Comparison of ENCODE assay signal across 8 cellular contexts in the genomic region with DNA sequence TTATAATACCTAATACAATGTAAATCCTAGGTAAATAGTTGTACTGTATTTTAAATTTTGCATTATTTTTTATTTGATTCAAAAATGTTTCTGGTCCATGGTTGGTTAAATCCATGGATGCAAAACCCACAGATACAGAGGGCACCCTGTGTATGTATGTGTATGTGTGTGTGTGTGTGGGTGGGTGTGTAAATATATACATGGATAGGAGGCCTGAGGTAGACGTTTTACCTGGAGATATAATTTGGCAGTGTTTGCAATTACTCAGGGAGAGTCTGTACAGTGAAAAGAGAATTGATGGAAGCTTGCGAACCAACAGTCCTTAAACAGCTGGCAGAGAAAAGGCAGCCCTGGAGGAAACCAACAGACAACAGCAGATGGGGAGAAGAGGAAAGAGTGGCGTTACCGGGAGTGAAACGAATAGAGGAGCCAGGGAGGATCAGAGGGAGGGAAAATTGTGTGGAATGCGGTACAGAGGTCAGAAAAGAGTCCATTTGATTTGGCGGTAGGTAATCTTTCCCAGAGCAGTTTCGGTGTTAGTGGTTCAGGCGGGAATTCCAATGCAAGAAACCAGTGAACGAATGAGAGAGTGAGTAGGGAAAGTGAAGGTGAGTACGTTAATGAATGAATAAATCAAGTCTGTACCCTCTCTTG. TPM values are rescaled to one million over a fixed set of nuclear protein-coding genes. Genes with fewer than 3 reads are reported as not detected.
DNase-seq lines count a peak whose midpoint lies in the region; ATAC-seq and TF ChIP-seq lines count a peak whose summit lies in the region.

No MANE protein-coding gene starts in this region.

- H3K79me2 ChIP-seq in OCI-LY7 (ENCODE audit: insufficient read depth, low read depth, low read length): peaks cover 42% of the 10 kb centered on the region

- TF ChIP-seq CTCF in OCI-LY7 (conservative IDR thresholded peaks at IDR 0.05; ENCODE audit: low read length) (no peak), vagina (IDR thresholded peaks at IDR 0.05) (no peak)

- no peak for ATAC-seq in GM21619 (IDR thresholded peaks at IDR 0.05; ENCODE audit: unreplicated experiment)

- peaks cover 28% of the 10 kb centered on the region for H3K36me3 ChIP-seq in OCI-LY7 (ENCODE audit: insufficient read depth, low read length)
- H3K36me3 ChIP-seq in ectodermal cell (ENCODE audit: control insufficient read depth, insufficient read depth, low read length): no peaks in the 10 kb centered on the region
- no peaks in the 10 kb centered on the region for H3K36me3 ChIP-seq in vagina

- WGBS in ectodermal cell, 2 experiments: 14 to 16% methylated on average over 11 of the region's 11 CpGs

- peak overlapping the region; percentile 65; the same call in 1 of the 2 replicates for H2AFZ ChIP-seq in OCI-LY7 (ENCODE audit: low read length)

- TSS peak; percentile 96 for BruUV-seq in OCI-LY7 (replicated peaks; lab: Mats Ljungman, UMichigan)

- CTCF ChIA-PET in OCI-LY7 (lab: Charles Lee; ENCODE audit: unreplicated experiment): no interaction called here

- intact Hi-C loops in OCI-LY7 (cut with micrococcal nuclease; ENCODE audit: unreplicated experiment) (no loop called here), vagina (cut with DNase I) (loop anchor here (5.0 kb wide), 2 partner anchors 34 to 46 kb away; a partner anchor contains a TSS)

- POLR2A ChIA-PET in OCI-LY7 (lab: Charles Lee): interaction anchor here (0.5 to 1.2 kb wide), 4 partner anchors 13 to 1190 kb away, joined by 3 read pairs; no protein-coding TSS in a partner anchor

- H3K36me3 Mint-ChIP-seq in activated naive CD4-positive, alpha-beta T cell treated with anti-CD3 and anti-CD28 coated beads, Interleukin-2, amount 50 U/mL, for 24 hours: peaks cover 22% of the 10 kb centered on the region

- H3K4me3 Mint-ChIP-seq in activated naive CD4-positive, alpha-beta T cell treated with anti-CD3 and anti-CD28 coated beads, Interleukin-2, amount 50 U/mL, for 24 hours: peak overlapping the region; percentile 97

- H3K4me1 ChIP-seq in OCI-LY7 (ENCODE audit: insufficient read depth, low read length, poor library complexity, severe bottlenecking) (peaks cover 31% of the 10 kb centered on the region), ectodermal cell (ENCODE audit: control insufficient read depth, insufficient read depth, low read length) (peaks cover 7% of the 10 kb centered on the region), mononuclear cell (ENCODE audit: insufficient read depth, low read length) (peaks cover 42% of the 10 kb centered on the region), vagina (peaks cover 43% of the 10 kb centered on the region)

- peak overlapping the region; percentile 100 for H3K27ac Mint-ChIP-seq in activated naive CD4-positive, alpha-beta T cell treated with anti-CD3 and anti-CD28 coated beads, Interleukin-2, amount 50 U/mL, for 24 hours

- no peaks in the 10 kb centered on the region for H3K27me3 Mint-ChIP-seq in activated naive CD4-positive, alpha-beta T cell treated with anti-CD3 and anti-CD28 coated beads, Interleukin-2, amount 50 U/mL, for 24 hours

- H3K4me1 Mint-ChIP-seq in activated naive CD4-positive, alpha-beta T cell treated with anti-CD3 and anti-CD28 coated beads, Interleukin-2, amount 50 U/mL, for 24 hours: peaks cover 44% of the 10 kb centered on the region

- H4K20me1 ChIP-seq in OCI-LY7 (ENCODE audit: insufficient read depth, low read length): peaks cover 18% of the 10 kb centered on the region

- no peaks in the 10 kb centered on the region for H3K9me3 ChIP-seq in OCI-LY7 (ENCODE audit: low read length)
- no peaks in the 10 kb centered on the region for H3K9me3 ChIP-seq in ectodermal cell (ENCODE audit: control insufficient read depth, low read length)
- H3K9me3 ChIP-seq in mononuclear cell (ENCODE audit: low read depth, low read length): no peaks in the 10 kb centered on the region
- H3K9me3 ChIP-seq in vagina: no peaks in the 10 kb centered on the region

- H3K27ac ChIP-seq in OCI-LY7 (ENCODE audit: low read depth, low read length, poor library complexity, severe bottlenecking) (peak overlapping the region; percentile 78), ectodermal cell (ENCODE audit: insufficient read depth, low read depth, low read length, poor library complexity, severe bottlenecking) (no peak overlapping the region), vagina (peak overlapping the region; percentile 96)

- DNase-seq in activated naive CD4-positive, alpha-beta T cell treated with anti-CD3 and anti-CD28 coated beads, Interleukin-2, amount 50 U/mL, for 16 hours: no peak
- peak; percentile 35 for DNase-seq in OCI-LY7 (ENCODE audit: low spot score)
- DNase-seq in vagina (ENCODE audit: extremely low spot score in 2 of 2): no peak
- no peak for DNase-seq in dermis blood vessel endothelial cell

- no peaks in the 10 kb centered on the region for H3K9me2 ChIP-seq in OCI-LY7 (ENCODE audit: insufficient read depth, low read length)

- H3K4me2 ChIP-seq in OCI-LY7 (ENCODE audit: low read length): peak overlapping the region; percentile 77

- H3K27me3 ChIP-seq in ectodermal cell (ENCODE audit: control insufficient read depth, insufficient read depth, low read length, poor library complexity, severe bottlenecking): no peaks in the 10 kb centered on the region
- no peaks in the 10 kb centered on the region for H3K27me3 ChIP-seq in mononuclear cell (ENCODE audit: insufficient read depth, low read length)
- no peaks in the 10 kb centered on the region for H3K27me3 ChIP-seq in vagina

- TF ChIP-seq POLR2A in vagina (IDR thresholded peaks at IDR 0.05): no peak

- H3K4me3 ChIP-seq in OCI-LY7 (ENCODE audit: low read depth, low read length, poor library complexity, severe bottlenecking) (peak overlapping the region; percentile 82), ectodermal cell (ENCODE audit: insufficient read depth, low read depth, low read length) (peak overlapping the region; percentile 95), mononuclear cell (ENCODE audit: low read length) (peak overlapping the region; percentile 98), vagina (peak overlapping the region; percentile 95 to 99)

- no peaks in the 10 kb centered on the region for H3K9me3 Mint-ChIP-seq in activated naive CD4-positive, alpha-beta T cell treated with anti-CD3 and anti-CD28 coated beads, Interleukin-2, amount 50 U/mL, for 24 hours

RNA-seq across cellular contexts. Expression of a gene that starts 47.9 kb away (rescaled TPM):
- 0.33 TPM in 1 of 2 replicates, not detected in the other for total RNA-seq in OCI-LY7 (2014; rRNA removed; shearing (Covaris generic))
- total RNA-seq in OCI-LY7 (2022) (not detected in 2 replicates), mononuclear cell (5.7 TPM), vagina (148 TPM), dermis blood vessel endothelial cell (98.2 and 156 TPM in 2 replicates)
- polyA plus RNA-seq in ectodermal cell (2013, experiment 1 of 4): 5.8 TPM
- polyA plus RNA-seq in ectodermal cell (2013, experiment 2 of 4): 7.1 TPM
- polyA plus RNA-seq in ectodermal cell (2013, experiment 3 of 4): 3.4 TPM
- polyA plus RNA-seq in ectodermal cell (2013, experiment 4 of 4): 3.3 TPM

Comparison
In these comparisons a context has a peak if more than half of its experiments do, and no peak if none do; other contexts are left out.
1. RNA of a gene that starts 47.9 kb away (total RNA-seq): 148 TPM in vagina (single experiment) and 98.2 to 156 TPM in dermis blood vessel endothelial cell; 5.7 TPM in mononuclear cell (single experiment) and 0.33 TPM in OCI-LY7; every median in the first group is over 10 times any median in the second.
2. Peak in every context shown above with its lines, with median percentiles within 50 percentile points of each other: H3K4me3 ChIP-seq.